Comparison of ENCODE assay signal across 1 cellular context in the genomic region with DNA sequence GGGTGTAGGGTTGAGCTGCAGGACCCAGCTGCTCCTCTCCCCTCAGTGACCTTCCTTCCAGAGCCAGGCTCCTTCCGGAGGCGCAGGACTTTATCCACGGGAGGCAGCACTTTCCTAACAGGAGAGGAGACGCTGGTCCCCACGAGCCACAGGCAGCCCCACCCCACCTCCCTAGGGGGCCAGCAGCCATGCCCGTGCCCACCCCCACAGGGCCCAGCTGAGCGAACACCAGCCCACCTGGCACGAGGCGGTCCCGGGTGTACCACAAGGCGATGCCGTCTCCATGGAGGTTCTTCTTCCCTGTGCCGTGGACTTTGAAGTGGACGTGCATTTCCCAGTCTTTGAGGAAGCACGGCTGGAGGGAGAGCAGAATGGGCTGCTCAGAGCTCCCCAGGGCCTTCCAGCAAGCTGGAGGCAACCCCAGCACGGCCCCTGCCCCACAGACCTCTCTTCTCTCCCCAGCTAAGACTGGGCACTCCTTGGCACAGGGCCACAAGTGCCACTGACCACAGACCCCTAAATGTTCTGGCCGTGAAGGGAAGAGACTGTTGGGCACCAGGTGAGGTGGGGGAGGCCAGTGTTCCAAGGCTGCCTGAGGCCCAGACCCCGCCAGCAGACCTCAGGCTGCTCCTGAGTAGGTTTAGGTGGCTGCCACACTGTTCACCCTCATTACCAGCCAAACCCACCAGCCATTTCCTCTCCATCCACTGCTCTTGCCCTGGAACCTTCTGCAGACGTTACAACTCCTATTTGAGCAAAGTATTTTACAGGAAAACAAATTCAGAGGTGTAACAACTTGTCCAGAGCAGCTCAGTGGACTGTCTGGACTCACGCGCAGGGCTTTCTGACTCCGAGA.
TF ChIP-seq lines count a peak whose summit lies in the region.

No MANE protein-coding gene starts in this region.

TF ChIP-seq in GM23338, 12 proteins besides CTCF, POLR2A, EP300 and RAD21 (continued from another document):
- TF ChIP-seq, protein P1, sequence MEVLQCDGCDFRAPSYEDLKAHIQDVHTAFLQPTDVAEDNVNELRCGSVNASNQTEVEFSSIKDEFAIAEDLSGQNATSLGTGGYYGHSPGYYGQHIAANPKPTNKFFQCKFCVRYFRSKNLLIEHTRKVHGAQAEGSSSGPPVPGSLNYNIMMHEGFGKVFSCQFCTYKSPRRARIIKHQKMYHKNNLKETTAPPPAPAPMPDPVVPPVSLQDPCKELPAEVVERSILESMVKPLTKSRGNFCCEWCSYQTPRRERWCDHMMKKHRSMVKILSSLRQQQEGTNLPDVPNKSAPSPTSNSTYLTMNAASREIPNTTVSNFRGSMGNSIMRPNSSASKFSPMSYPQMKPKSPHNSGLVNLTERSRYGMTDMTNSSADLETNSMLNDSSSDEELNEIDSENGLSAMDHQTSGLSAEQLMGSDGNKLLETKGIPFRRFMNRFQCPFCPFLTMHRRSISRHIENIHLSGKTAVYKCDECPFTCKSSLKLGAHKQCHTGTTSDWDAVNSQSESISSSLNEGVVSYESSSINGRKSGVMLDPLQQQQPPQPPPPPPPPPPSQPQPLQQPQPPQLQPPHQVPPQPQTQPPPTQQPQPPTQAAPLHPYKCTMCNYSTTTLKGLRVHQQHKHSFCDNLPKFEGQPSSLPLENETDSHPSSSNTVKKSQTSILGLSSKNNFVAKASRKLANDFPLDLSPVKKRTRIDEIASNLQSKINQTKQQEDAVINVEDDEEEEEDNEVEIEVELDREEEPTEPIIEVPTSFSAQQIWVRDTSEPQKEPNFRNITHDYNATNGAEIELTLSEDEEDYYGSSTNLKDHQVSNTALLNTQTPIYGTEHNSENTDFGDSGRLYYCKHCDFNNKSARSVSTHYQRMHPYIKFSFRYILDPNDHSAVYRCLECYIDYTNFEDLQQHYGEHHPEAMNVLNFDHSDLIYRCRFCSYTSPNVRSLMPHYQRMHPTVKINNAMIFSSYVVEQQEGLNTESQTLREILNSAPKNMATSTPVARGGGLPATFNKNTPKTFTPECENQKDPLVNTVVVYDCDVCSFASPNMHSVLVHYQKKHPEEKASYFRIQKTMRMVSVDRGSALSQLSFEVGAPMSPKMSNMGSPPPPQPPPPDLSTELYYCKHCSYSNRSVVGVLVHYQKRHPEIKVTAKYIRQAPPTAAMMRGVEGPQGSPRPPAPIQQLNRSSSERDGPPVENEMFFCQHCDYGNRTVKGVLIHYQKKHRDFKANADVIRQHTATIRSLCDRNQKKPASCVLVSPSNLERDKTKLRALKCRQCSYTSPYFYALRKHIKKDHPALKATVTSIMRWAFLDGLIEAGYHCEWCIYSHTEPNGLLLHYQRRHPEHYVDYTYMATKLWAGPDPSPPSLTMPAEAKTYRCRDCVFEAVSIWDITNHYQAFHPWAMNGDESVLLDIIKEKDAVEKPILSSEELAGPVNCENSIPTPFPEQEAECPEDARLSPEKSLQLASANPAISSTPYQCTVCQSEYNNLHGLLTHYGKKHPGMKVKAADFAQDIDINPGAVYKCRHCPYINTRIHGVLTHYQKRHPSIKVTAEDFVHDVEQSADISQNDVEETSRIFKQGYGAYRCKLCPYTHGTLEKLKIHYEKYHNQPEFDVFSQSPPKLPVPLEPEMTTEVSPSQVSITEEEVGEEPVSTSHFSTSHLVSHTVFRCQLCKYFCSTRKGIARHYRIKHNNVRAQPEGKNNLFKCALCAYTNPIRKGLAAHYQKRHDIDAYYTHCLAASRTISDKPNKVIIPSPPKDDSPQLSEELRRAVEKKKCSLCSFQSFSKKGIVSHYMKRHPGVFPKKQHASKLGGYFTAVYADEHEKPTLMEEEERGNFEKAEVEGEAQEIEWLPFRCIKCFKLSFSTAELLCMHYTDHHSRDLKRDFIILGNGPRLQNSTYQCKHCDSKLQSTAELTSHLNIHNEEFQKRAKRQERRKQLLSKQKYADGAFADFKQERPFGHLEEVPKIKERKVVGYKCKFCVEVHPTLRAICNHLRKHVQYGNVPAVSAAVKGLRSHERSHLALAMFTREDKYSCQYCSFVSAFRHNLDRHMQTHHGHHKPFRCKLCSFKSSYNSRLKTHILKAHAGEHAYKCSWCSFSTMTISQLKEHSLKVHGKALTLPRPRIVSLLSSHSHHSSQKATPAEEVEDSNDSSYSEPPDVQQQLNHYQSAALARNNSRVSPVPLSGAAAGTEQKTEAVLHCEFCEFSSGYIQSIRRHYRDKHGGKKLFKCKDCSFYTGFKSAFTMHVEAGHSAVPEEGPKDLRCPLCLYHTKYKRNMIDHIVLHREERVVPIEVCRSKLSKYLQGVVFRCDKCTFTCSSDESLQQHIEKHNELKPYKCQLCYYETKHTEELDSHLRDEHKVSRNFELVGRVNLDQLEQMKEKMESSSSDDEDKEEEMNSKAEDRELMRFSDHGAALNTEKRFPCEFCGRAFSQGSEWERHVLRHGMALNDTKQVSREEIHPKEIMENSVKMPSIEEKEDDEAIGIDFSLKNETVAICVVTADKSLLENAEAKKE (CRISPR knock-in tag; IDR thresholded peaks at IDR 0.05): no peak
- TF ChIP-seq EZH2phosphoT487 (IDR thresholded peaks at IDR 0.05; ENCODE audit: unreplicated experiment) (no peak), ZNF114 (CRISPR knock-in tag; IDR thresholded peaks at IDR 0.05) (no peak), STAT1 (IDR thresholded peaks at IDR 0.05; ENCODE audit: unreplicated experiment) (no peak), NANOG (IDR thresholded peaks at IDR 0.05; ENCODE audit: borderline replicate concordance) (no peak), EZH2 (IDR thresholded peaks at IDR 0.05; ENCODE audit: low read depth, unreplicated experiment) (no peak), JUNB (IDR thresholded peaks at IDR 0.05; ENCODE audit: unreplicated experiment) (no peak), POLR2AphosphoS5 (IDR thresholded peaks at IDR 0.05; ENCODE audit: low read depth) (no peak), ZNF331 (CRISPR knock-in tag; IDR thresholded peaks at IDR 0.05; ENCODE audit: low read depth) (no peak)
- TF ChIP-seq, protein P2, sequence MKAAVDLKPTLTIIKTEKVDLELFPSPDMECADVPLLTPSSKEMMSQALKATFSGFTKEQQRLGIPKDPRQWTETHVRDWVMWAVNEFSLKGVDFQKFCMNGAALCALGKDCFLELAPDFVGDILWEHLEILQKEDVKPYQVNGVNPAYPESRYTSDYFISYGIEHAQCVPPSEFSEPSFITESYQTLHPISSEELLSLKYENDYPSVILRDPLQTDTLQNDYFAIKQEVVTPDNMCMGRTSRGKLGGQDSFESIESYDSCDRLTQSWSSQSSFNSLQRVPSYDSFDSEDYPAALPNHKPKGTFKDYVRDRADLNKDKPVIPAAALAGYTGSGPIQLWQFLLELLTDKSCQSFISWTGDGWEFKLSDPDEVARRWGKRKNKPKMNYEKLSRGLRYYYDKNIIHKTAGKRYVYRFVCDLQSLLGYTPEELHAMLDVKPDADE (IDR thresholded peaks at IDR 0.05): no peak
- TF ChIP-seq, protein P3, sequence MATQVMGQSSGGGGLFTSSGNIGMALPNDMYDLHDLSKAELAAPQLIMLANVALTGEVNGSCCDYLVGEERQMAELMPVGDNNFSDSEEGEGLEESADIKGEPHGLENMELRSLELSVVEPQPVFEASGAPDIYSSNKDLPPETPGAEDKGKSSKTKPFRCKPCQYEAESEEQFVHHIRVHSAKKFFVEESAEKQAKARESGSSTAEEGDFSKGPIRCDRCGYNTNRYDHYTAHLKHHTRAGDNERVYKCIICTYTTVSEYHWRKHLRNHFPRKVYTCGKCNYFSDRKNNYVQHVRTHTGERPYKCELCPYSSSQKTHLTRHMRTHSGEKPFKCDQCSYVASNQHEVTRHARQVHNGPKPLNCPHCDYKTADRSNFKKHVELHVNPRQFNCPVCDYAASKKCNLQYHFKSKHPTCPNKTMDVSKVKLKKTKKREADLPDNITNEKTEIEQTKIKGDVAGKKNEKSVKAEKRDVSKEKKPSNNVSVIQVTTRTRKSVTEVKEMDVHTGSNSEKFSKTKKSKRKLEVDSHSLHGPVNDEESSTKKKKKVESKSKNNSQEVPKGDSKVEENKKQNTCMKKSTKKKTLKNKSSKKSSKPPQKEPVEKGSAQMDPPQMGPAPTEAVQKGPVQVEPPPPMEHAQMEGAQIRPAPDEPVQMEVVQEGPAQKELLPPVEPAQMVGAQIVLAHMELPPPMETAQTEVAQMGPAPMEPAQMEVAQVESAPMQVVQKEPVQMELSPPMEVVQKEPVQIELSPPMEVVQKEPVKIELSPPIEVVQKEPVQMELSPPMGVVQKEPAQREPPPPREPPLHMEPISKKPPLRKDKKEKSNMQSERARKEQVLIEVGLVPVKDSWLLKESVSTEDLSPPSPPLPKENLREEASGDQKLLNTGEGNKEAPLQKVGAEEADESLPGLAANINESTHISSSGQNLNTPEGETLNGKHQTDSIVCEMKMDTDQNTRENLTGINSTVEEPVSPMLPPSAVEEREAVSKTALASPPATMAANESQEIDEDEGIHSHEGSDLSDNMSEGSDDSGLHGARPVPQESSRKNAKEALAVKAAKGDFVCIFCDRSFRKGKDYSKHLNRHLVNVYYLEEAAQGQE (IDR thresholded peaks at IDR 0.05; ENCODE audit: unreplicated experiment): no peak
